In the genomic region with DNA sequence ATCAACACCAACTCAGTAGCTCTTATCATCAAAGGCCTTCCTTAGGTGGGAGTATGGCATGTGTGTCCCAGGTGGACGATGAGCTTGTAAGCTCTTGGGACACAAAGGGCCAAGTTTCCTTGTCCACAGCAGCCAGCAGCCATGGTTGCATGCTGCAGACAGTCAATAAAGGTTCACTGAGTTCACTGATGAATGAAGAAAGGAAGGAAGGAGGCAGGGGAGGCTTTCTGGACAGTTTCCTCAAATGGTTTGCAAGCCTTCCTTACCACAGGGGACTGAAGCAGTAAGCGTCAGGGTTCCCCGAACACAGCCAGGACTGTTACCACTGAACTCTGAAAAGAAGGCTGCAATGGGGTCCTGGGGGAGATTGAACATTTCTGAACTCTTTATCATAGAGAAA, we compare ENCODE assay signal across 15 cellular contexts.
DNase-seq lines count a peak whose midpoint lies in the region; ATAC-seq, FAIRE-seq and TF ChIP-seq lines count a peak whose summit lies in the region.
"Had no signal": no experiment of that assay in that cellular context is flagged by ENCODE, and none has a peak within 500 bp of the region (broad histone marks: within the 10 kb centered on the region; RNA-seq: fewer than 3 reads in every experiment).

No MANE protein-coding gene starts in this region.

- no peak for FAIRE-seq in HTR-8/SVneo (lab: Jason Lieb, UNC)

- 34 to 36% methylated on average over 3 of the region's 3 CpGs for WGBS in heart right ventricle, 2 donors
- no CpG with 5 or more reads among the region's 3 CpGs for WGBS in trophoblast cell (ENCODE audit: extremely low coverage, insufficient coverage, insufficient read length)
- WGBS in tibial nerve, 2 donors: 42 to 46% methylated on average over 3 of the region's 3 CpGs

- no peak overlapping the region for H4K12ac ChIP-seq in trophoblast cell (ENCODE audit: low read depth, low read length)

- H2BK5ac ChIP-seq in trophoblast cell (ENCODE audit: low read depth, low read length, poor library complexity): peak overlapping the region; percentile 79

- H2BK12ac ChIP-seq in trophoblast cell (ENCODE audit: low read length): peak overlapping the region; percentile 95

- H3K36me3 ChIP-seq in DND-41 (ENCODE audit: insufficient read depth, low read length) (0 out of 2 replicates have a peak, but pooled peaks cover 3% of the 10 kb centered on the region), heart right ventricle (peaks cover 0 to 5% (median 0%) of the 10 kb centered on the region in 9 donors), trophoblast cell (ENCODE audit: control insufficient read depth in 1 of 2, insufficient read depth in 2 of 2, low read length in 2 of 2) (no peaks in the 10 kb centered on the region), tibial nerve (no peaks in the 10 kb centered on the region)

- H3K4ac ChIP-seq in trophoblast cell (ENCODE audit: low read depth, low read length): peak overlapping the region; percentile 77

- H2AK5ac ChIP-seq in trophoblast cell (ENCODE audit: low read length): peak overlapping the region; percentile 89

- peak overlapping the region; percentile 93 for H3K18ac ChIP-seq in trophoblast cell (ENCODE audit: low read length)

- H3K4me2 ChIP-seq in DND-41 (ENCODE audit: insufficient read depth, low read length) (no peak overlapping the region), trophoblast cell (ENCODE audit: low read length) (no peak overlapping the region)

- peak overlapping the region; percentile 92 for H4K91ac ChIP-seq in trophoblast cell (ENCODE audit: low read depth, low read length)

- peak overlapping the region; percentile 95 for H2BK120ac ChIP-seq in trophoblast cell (ENCODE audit: insufficient read depth, low read length, poor library complexity)

- H3K79me1 ChIP-seq in trophoblast cell (ENCODE audit: low read length): peaks cover 24% of the 10 kb centered on the region

- 0 out of 2 replicates have a peak overlapping the region, but pooled peaks have one; percentile 21 for H3K27ac ChIP-seq in DND-41 (ENCODE audit: low read length)
- H3K27ac ChIP-seq in heart right ventricle: peak overlapping the region in 8 of 10 donors; percentile 30 to 74 (median 63)
- H3K27ac ChIP-seq in trophoblast cell (ENCODE audit: low read depth, low read length): peak overlapping the region; percentile 88
- H3K27ac ChIP-seq in tibial nerve: peak overlapping the region in 1 of 4 donors; percentile 13
- H3K27ac ChIP-seq: psoas muscle had no signal

- H3K79me2 ChIP-seq in DND-41 (ENCODE audit: insufficient read depth, low read length) (peaks cover 2% of the 10 kb centered on the region; the same call in 1 of the 2 replicates), trophoblast cell (ENCODE audit: control insufficient read depth, insufficient read depth, low read length, poor library complexity) (peaks cover 12% of the 10 kb centered on the region)

- TF ChIP-seq POLR2A in tibial nerve (IDR thresholded peaks at IDR 0.05): no peak

- DNase-seq in DND-41: no peak
- peak; percentile 41 for DNase-seq in NOMO-1 treated with dmso at 0.1 percent for 144 hours (lab: John Stamatoyannopoulos, UW; ENCODE audit: unreplicated experiment)
- DNase-seq in heart right ventricle: no peak
- peak in 1 of 2 donors; percentile 49 for DNase-seq in trophoblast cell
- no peak for DNase-seq in NCI-H510A treated with DMSO at 0.1 percent for 48 hours (lab: John Stamatoyannopoulos, UW)
- DNase-seq in HTR-8/SVneo (ENCODE audit: insufficient read length, low spot score): no peak
- no peak for DNase-seq in tibial nerve (ENCODE audit: low spot score in 2 of 2)
- DNase-seq: activated CD4-positive, alpha-beta T cell treated with anti-CD3 and anti-CD28 coated beads for 1 hour; activated naive CD4-positive, alpha-beta T cell; DMS 273 treated with DMSO at 0.1 percent for 48 hours; NCI-H1436 treated with DMSO at 0.1 percent for 48 hours; NCI-H526 had no signal

- intact Hi-C loops in heart right ventricle (cut with DNase I): no loop called here

- TF ChIP-seq EP300 in tibial nerve (IDR thresholded peaks at IDR 0.05): no peak

- peaks cover 18% of the 10 kb centered on the region for H3K9me3 ChIP-seq in DND-41 (ENCODE audit: insufficient read depth, low read length, severe bottlenecking)
- H3K9me3 ChIP-seq in heart right ventricle: peaks cover 0 to 21% (median 6%) of the 10 kb centered on the region in 11 donors
- peaks cover 2% of the 10 kb centered on the region for H3K9me3 ChIP-seq in trophoblast cell (ENCODE audit: insufficient read depth, low read depth, low read length)
- H3K9me3 ChIP-seq in tibial nerve: peaks cover 0 to 15% (median 0%) of the 10 kb centered on the region in 4 donors

- peak overlapping the region; percentile 62 for H4K8ac ChIP-seq in trophoblast cell (ENCODE audit: low read depth, low read length)

- ATAC-seq in DND-41 (ENCODE audit: insufficient read depth, low read depth) (no peak), heart right ventricle (peak in 4 of 8 donors; percentile 9 to 65 (median 17)), GM21737 (IDR thresholded peaks at IDR 0.05; ENCODE audit: unreplicated experiment) (no peak)
- ATAC-seq: Panc1 had no signal

- H3K9ac ChIP-seq in DND-41 (ENCODE audit: low read depth, low read length) (no peak overlapping the region), trophoblast cell (ENCODE audit: low read length) (no peak overlapping the region)

- H2AFZ ChIP-seq in DND-41 (ENCODE audit: low read depth, low read length): no peak overlapping the region
- no peak overlapping the region for H2AFZ ChIP-seq in trophoblast cell (ENCODE audit: insufficient read depth, low read length, poor library complexity)

- H3K23ac ChIP-seq in trophoblast cell (ENCODE audit: low read length): no peak overlapping the region

- H4K20me1 ChIP-seq in DND-41 (ENCODE audit: insufficient read depth, low read length): 0 out of 2 replicates have a peak, but pooled peaks cover 2% of the 10 kb centered on the region

- H3K27me3 ChIP-seq in DND-41 (ENCODE audit: insufficient read depth, low read length, poor library complexity) (no peaks in the 10 kb centered on the region), heart right ventricle (no peaks in the 10 kb centered on the region), trophoblast cell (ENCODE audit: insufficient read depth, low read length) (no peaks in the 10 kb centered on the region), tibial nerve (no peaks in the 10 kb centered on the region)

- no peak overlapping the region for H3K4me3 ChIP-seq in DND-41 (ENCODE audit: low read depth in 1 of 2, low read length in 2 of 2)
- no peak overlapping the region for H3K4me3 ChIP-seq in heart right ventricle
- no peak overlapping the region for H3K4me3 ChIP-seq in trophoblast cell (ENCODE audit: low read depth, low read length)
- H3K4me3 ChIP-seq in tibial nerve: no peak overlapping the region
- H3K4me3 ChIP-seq: psoas muscle had no signal

- TF ChIP-seq CTCF in DND-41 (IDR thresholded peaks at IDR 0.05; ENCODE audit: borderline replicate concordance, extremely low read depth, low read length, poor library complexity, severe bottlenecking) (no peak), heart right ventricle (IDR thresholded peaks at IDR 0.05) (no peak), tibial nerve (IDR thresholded peaks at IDR 0.05) (no peak)

- H3K14ac ChIP-seq in trophoblast cell (ENCODE audit: low read length): peak overlapping the region; percentile 67

- 0 out of 2 replicates have a peak, but pooled peaks cover 3% of the 10 kb centered on the region for H3K4me1 ChIP-seq in DND-41 (ENCODE audit: insufficient read depth, low read length)
- peaks cover 14 to 59% (median 45%) of the 10 kb centered on the region in 9 donors for H3K4me1 ChIP-seq in heart right ventricle
- H3K4me1 ChIP-seq in trophoblast cell (ENCODE audit: control insufficient read depth in 1 of 2, insufficient read depth in 2 of 2, low read length in 2 of 2): peaks cover 26 to 39% of the 10 kb centered on the region in 2 experiments
- H3K4me1 ChIP-seq in tibial nerve: peaks cover 0 to 40% (median 6%) of the 10 kb centered on the region in 4 donors
- H3K4me1 ChIP-seq: psoas muscle had no signal
